ENCODE assay signal across 22 cellular contexts in the genomic region with DNA sequence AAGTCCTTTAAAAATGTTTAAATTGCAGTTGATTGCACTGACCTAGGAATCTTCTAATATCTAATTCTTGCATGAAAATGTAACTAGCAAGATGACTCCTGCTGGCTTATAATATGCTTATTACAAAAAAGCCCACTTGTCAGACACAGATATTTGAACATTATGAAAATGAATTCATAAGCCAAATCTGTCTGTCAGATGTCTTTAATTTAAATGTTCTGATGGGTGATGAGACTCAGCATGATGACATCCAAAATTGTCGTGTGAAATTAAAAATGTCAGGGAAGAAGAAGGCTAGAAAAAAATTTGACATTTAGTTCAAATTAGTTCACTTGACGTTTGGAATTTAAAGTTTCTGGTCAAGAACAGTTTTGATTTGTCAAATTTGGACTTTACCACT.
A peak's percentile ranks its signal among the peaks of the same experiment; 100 is the strongest.
DNase-seq lines count a peak whose midpoint lies in the region; ATAC-seq and TF ChIP-seq lines count a peak whose summit lies in the region.
"Had no signal": no experiment of that assay in that cellular context is flagged by ENCODE, and none has a peak within 500 bp of the region (broad histone marks: within the 10 kb centered on the region; RNA-seq: fewer than 3 reads in every experiment).

No MANE protein-coding gene starts in this region.

- TF ChIP-seq EP300 in neural cell (conservative IDR thresholded peaks at IDR 0.05; ENCODE audit: poor library complexity, severe bottlenecking), result peak; percentile 68
- TF ChIP-seq EP300 in suprapubic skin (IDR thresholded peaks at IDR 0.05), result no peak

- H4K20me1 ChIP-seq in neural cell (ENCODE audit: insufficient read depth), result no peaks in the 10 kb centered on the region
- H4K20me1 ChIP-seq: BLaER1 had no signal

- H3K4me2 ChIP-seq in neural cell (ENCODE audit: low read length), result no peak overlapping the region
- H3K4me2 ChIP-seq: BLaER1 had no signal

- no peaks in the 10 kb centered on the region for H3K9me3 ChIP-seq in neural cell (ENCODE audit: low read length)
- H3K9me3 ChIP-seq in suprapubic skin, result no peaks in the 10 kb centered on the region
- no peaks in the 10 kb centered on the region for H3K9me3 ChIP-seq in ascending aorta
- H3K9me3 ChIP-seq: BE2C, BLaER1 had no signal

- H3K79me2 ChIP-seq in neural cell (replicated peaks; ENCODE audit: insufficient read depth, low read length), result no peaks in the 10 kb centered on the region

- ATAC-seq in GM21723 (IDR thresholded peaks at IDR 0.05; ENCODE audit: unreplicated experiment), result no peak
- ATAC-seq: GM12878 had no signal

- TF ChIP-seq POLR2A in suprapubic skin (IDR thresholded peaks at IDR 0.05), result no peak

- TF ChIP-seq CTCF in neural cell (IDR thresholded peaks at IDR 0.05; ENCODE audit: poor library complexity, severe bottlenecking) (no peak), suprapubic skin (IDR thresholded peaks at IDR 0.05) (no peak), ascending aorta (IDR thresholded peaks at IDR 0.05) (no peak)

- H3K27ac ChIP-seq in neural cell (ENCODE audit: low read length) (no peak overlapping the region), suprapubic skin (no peak overlapping the region), ascending aorta (no peak overlapping the region)
- H3K27ac ChIP-seq: BLaER1 had no signal

- peak; percentile 21 for DNase-seq in NAMALWA (ENCODE audit: low spot score)
- no peak for DNase-seq in suprapubic skin (ENCODE audit: low spot score in 2 of 2)
- no peak for DNase-seq in ascending aorta (ENCODE audit: low spot score in 2 of 2)
- DNase-seq: 8988T; ACHN; BE2C; C1 segment of cervical spinal cord; CD4-positive, alpha-beta memory T cell; CD4-positive, CD25-positive, alpha-beta regulatory T cell; CD8-positive, alpha-beta memory T cell; COR-L47; DMS 273 treated with DMSO at 0.1 percent for 48 hours; DMS153; DMS53; DMS79; DND-41; EL; GDM1 had no signal

- no peaks in the 10 kb centered on the region for H3F3A ChIP-seq in neural cell (ENCODE audit: insufficient read depth, low read length, poor library complexity, severe bottlenecking)

- no peaks in the 10 kb centered on the region for H3K9me2 ChIP-seq in neural cell (ENCODE audit: insufficient read depth, low read length)

- no peaks in the 10 kb centered on the region for H3K4me1 ChIP-seq in suprapubic skin
- no peaks in the 10 kb centered on the region for H3K4me1 ChIP-seq in ascending aorta
- H3K4me1 ChIP-seq: BE2C, BLaER1 had no signal

- no peak overlapping the region for H3K4me3 ChIP-seq in neural cell (ENCODE audit: low read length)
- no peak overlapping the region for H3K4me3 ChIP-seq in suprapubic skin
- H3K4me3 ChIP-seq in ascending aorta, result no peak overlapping the region
- H3K4me3 ChIP-seq: BLaER1, GM12878 had no signal

- intact Hi-C loops in ascending aorta (cut with DNase I), result no loop called here

- H3K27me3 ChIP-seq in neural cell (ENCODE audit: insufficient read depth, low read depth, low read length) (no peaks in the 10 kb centered on the region), suprapubic skin (no peaks in the 10 kb centered on the region), ascending aorta (no peaks in the 10 kb centered on the region)
- H3K27me3 ChIP-seq: BE2C, BLaER1 had no signal

- no peak for TF ChIP-seq RAD21 in neural cell (conservative IDR thresholded peaks at IDR 0.05)

- no peak overlapping the region for H3K9ac ChIP-seq in neural cell (ENCODE audit: low read length)
- H3K9ac ChIP-seq: BLaER1 had no signal

- no peaks in the 10 kb centered on the region for H3K36me3 ChIP-seq in neural cell (ENCODE audit: insufficient read depth, low read length)
- no peaks in the 10 kb centered on the region for H3K36me3 ChIP-seq in suprapubic skin
- H3K36me3 ChIP-seq in ascending aorta, result no peaks in the 10 kb centered on the region
- H3K36me3 ChIP-seq: BE2C, BLaER1 had no signal

- 36% methylated on average over 2 of the region's 2 CpGs for WGBS in suprapubic skin

- H2AFZ ChIP-seq in neural cell (ENCODE audit: low read depth, low read length), result no peak overlapping the region

TF ChIP-seq in neural cell, 6 proteins besides CTCF, POLR2A, EP300 and RAD21:
- TF ChIP-seq REST (IDR thresholded peaks at IDR 0.05; ENCODE audit: borderline replicate concordance) (no peak), POLR2AphosphoS5 (IDR thresholded peaks at IDR 0.05) (no peak), SMC3 (conservative IDR thresholded peaks at IDR 0.05; ENCODE audit: poor library complexity) (no peak), MXI1 (conservative IDR thresholded peaks at IDR 0.05; ENCODE audit: poor library complexity, severe bottlenecking) (no peak), TAF1 (IDR thresholded peaks at IDR 0.05; ENCODE audit: low read depth) (no peak), EZH2 (IDR thresholded peaks at IDR 0.05; ENCODE audit: borderline replicate concordance, insufficient read depth, low read length, poor library complexity, severe bottlenecking) (no peak)
